In genomic region chr6:154370545-154370944, GRCh38 we compare ENCODE assay signal across 8 cellular contexts. TPM values are rescaled to one million over a fixed set of nuclear protein-coding genes. Genes with fewer than 3 reads are reported as not detected.
DNase-seq lines count a peak whose midpoint lies in the region; ATAC-seq, FAIRE-seq and TF ChIP-seq lines count a peak whose summit lies in the region.

No MANE protein-coding gene starts in this region.

- H3K27ac Mint-ChIP-seq in activated CD8-positive, alpha-beta T cell treated with anti-CD3 and anti-CD28 coated beads for 36 hours: no peak overlapping the region

- intact Hi-C loops in activated CD8-positive, alpha-beta T cell treated with anti-CD3 and anti-CD28 coated beads for 36 hours (cut with micrococcal nuclease): loop anchor here (5.0 kb wide), 1 partner anchor 213 kb away; no protein-coding TSS in a partner anchor

- POLR2A ChIA-PET in activated CD8-positive, alpha-beta T cell treated with anti-CD3 and anti-CD28 coated beads for 36 hours (lab: Charles Lee): no interaction called here

- CTCF ChIA-PET in activated CD8-positive, alpha-beta T cell treated with anti-CD3 and anti-CD28 coated beads for 36 hours (lab: Charles Lee): interaction anchor here (0.9 to 4.6 kb wide), 18 partner anchors 9 to 223 kb away, joined by 3 to 73 read pairs (median 4); partner anchors contain the start of gene IPCEF1

- H3K4me3 Mint-ChIP-seq in activated CD8-positive, alpha-beta T cell treated with anti-CD3 and anti-CD28 coated beads for 36 hours: no peak overlapping the region

- no peaks in the 10 kb centered on the region for H3K9me3 Mint-ChIP-seq in activated CD8-positive, alpha-beta T cell treated with anti-CD3 and anti-CD28 coated beads for 36 hours

- peak; percentile 61 for TF ChIP-seq CTCF in activated CD8-positive, alpha-beta T cell treated with anti-CD3 and anti-CD28 coated beads for 36 hours (IDR thresholded peaks at IDR 0.05)

- peak; percentile 45 for FAIRE-seq in islet of Langerhans (lab: Jason Lieb, UNC)

- no peaks in the 10 kb centered on the region for H3K27me3 Mint-ChIP-seq in activated CD8-positive, alpha-beta T cell treated with anti-CD3 and anti-CD28 coated beads for 36 hours

- peaks cover 13% of the 10 kb centered on the region for H3K4me1 Mint-ChIP-seq in activated CD8-positive, alpha-beta T cell treated with anti-CD3 and anti-CD28 coated beads for 36 hours (ENCODE audit: low read depth)

- no peaks in the 10 kb centered on the region for H3K36me3 Mint-ChIP-seq in activated CD8-positive, alpha-beta T cell treated with anti-CD3 and anti-CD28 coated beads for 36 hours (ENCODE audit: low read depth)

- DNase-seq in Daoy (ENCODE audit: low read depth) (peak; percentile 57), HK-2 (ENCODE audit: unreplicated experiment) (peak; percentile 17)
- DNase-seq in activated CD8-positive, alpha-beta T cell treated with anti-CD3 and anti-CD28 coated beads for 36 hours: peak; percentile 36
- no peak for DNase-seq in stimulated activated CD8-positive, alpha-beta memory T cell treated with anti-CD3 and anti-CD28 coated beads, Interleukin-4, amount 100 ng/mL, for 48 hours

- ATAC-seq in GM19395 (IDR thresholded peaks at IDR 0.05; ENCODE audit: unreplicated experiment) (peak; percentile 83), HG02973 (IDR thresholded peaks at IDR 0.05; ENCODE audit: unreplicated experiment) (no peak), GM19023 (IDR thresholded peaks at IDR 0.05; ENCODE audit: unreplicated experiment) (no peak)
- ATAC-seq in activated CD8-positive, alpha-beta T cell treated with anti-CD3 and anti-CD28 coated beads for 36 hours: peak; percentile 53

RNA-seq across cellular contexts. Expression of gene IPCEF1, which starts 13.9 kb away (rescaled TPM):
- total RNA-seq in Daoy (2014; rRNA removed; shearing (Covaris generic)): 1.5 TPM in 1 of 2 replicates, not detected in the other
- 10 to 100 TPM; 23.6 to 24.3 TPM for total RNA-seq in activated CD8-positive, alpha-beta T cell treated with anti-CD3 and anti-CD28 coated beads for 36 hours

Comparison
In these comparisons a context has a peak if more than half of its experiments do, and no peak if none do; other contexts are left out.
1. ATAC-seq: peak in GM19395 (single experiment) and activated CD8-positive, alpha-beta T cell treated with anti-CD3 and anti-CD28 coated beads for 36 hours (single experiment); none in HG02973 (single experiment) and GM19023 (single experiment).